In the genomic region with DNA sequence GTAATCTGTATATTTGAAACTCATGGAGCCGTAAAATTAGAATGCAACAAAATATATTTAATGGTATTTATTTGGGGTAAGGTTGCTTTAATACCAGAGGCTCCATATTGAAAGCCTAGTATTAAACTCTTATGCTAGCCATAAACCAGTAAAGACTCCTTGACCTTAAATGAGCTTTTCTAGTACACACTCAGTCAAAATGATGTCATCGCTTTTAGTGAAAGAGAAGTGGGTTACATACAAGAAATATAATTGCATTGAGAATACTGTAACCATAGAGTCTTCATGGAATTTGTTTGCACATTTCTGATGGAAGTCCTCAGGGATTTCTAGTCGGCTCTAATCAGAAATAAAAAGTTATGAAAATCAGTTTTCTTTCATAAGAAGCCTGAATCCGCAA, we compare ENCODE assay signal across 25 cellular contexts.
A peak's percentile ranks its signal among the peaks of the same experiment; 100 is the strongest.
DNase-seq lines count a peak whose midpoint lies in the region; ATAC-seq, FAIRE-seq and TF ChIP-seq lines count a peak whose summit lies in the region.
"Had no signal": no experiment of that assay in that cellular context is flagged by ENCODE, and none has a peak within 500 bp of the region (broad histone marks: within the 10 kb centered on the region; RNA-seq: fewer than 3 reads in every experiment).

No MANE protein-coding gene starts in this region.

- TF ChIP-seq CTCF in HepG2 (CRISPR knock-in tag; IDR thresholded peaks at IDR 0.05): no peak
- TF ChIP-seq CTCF in right lobe of liver (IDR thresholded peaks at IDR 0.05): no peak
- TF ChIP-seq CTCF in GM12878 (IDR thresholded peaks at IDR 0.05 in 2 of 3, conservative IDR thresholded peaks at IDR 0.05 in 1 of 3; ENCODE audit: control insufficient read depth in 2 of 3, extremely low read depth in 1 of 3, insufficient read depth in 1 of 3, low read depth in 3 of 3, low read length in 3 of 3): no peak

- H3K4me3 ChIP-seq in HepG2 (replicated peaks in 1 of 3; ENCODE audit: insufficient read depth in 1 of 3, low read depth in 2 of 3, low read length in 3 of 3): no peak overlapping the region
- H3K4me3 ChIP-seq in right lobe of liver: no peak overlapping the region
- no peak overlapping the region for H3K4me3 ChIP-seq in GM12878
- H3K4me3 ChIP-seq: A549; BLaER1 treated with 17β-estradiol and CSF1 and Interleukin-3, amounts not matched to agents 10 nM and 100 nM; HAP-1 had no signal

- H2AFZ ChIP-seq in HepG2 (ENCODE audit: low read length) (no peak overlapping the region), GM12878 (ENCODE audit: control insufficient read depth, low read depth, low read length) (no peak overlapping the region)

- BruUV-seq in HepG2 (replicated peaks; lab: Mats Ljungman, UMichigan): no TSS peak
- BruUV-seq in GM12878 (replicated peaks; lab: Mats Ljungman, UMichigan): no TSS peak

- H3K9me3 ChIP-seq in HepG2 (ENCODE audit: low read length) (no peaks in the 10 kb centered on the region), right lobe of liver (no peaks in the 10 kb centered on the region), GM12878 (replicated peaks; ENCODE audit: control insufficient read depth, insufficient read depth, low read length) (no peaks in the 10 kb centered on the region)
- H3K9me3 ChIP-seq: A549; BE2C; BLaER1 treated with 17β-estradiol and CSF1 and Interleukin-3, amounts not matched to agents 10 nM and 100 nM; HAP-1 had no signal

- H3K36me3 ChIP-seq in HepG2 (replicated peaks in 1 of 2; ENCODE audit: control insufficient read depth in 1 of 2, insufficient read depth in 2 of 2, low read length in 2 of 2): no peaks in the 10 kb centered on the region
- H3K36me3 ChIP-seq in right lobe of liver: no peaks in the 10 kb centered on the region
- no peaks in the 10 kb centered on the region for H3K36me3 ChIP-seq in GM12878 (ENCODE audit: control insufficient read depth in 2 of 2, insufficient read depth in 2 of 2, low read length in 1 of 2)
- H3K36me3 ChIP-seq: BE2C; BLaER1 treated with 17β-estradiol and CSF1 and Interleukin-3, amounts not matched to agents 10 nM and 100 nM; HAP-1 had no signal

- no peaks in the 10 kb centered on the region for H4K20me1 ChIP-seq in HepG2 (ENCODE audit: insufficient read depth, low read length)
- no peaks in the 10 kb centered on the region for H4K20me1 ChIP-seq in GM12878 (ENCODE audit: control insufficient read depth, insufficient read depth)
- H4K20me1 ChIP-seq: BLaER1 treated with 17β-estradiol and CSF1 and Interleukin-3, amounts not matched to agents 10 nM and 100 nM had no signal

- TF ChIP-seq EP300 in HepG2 (IDR thresholded peaks at IDR 0.05; ENCODE audit: low read depth in 2 of 2, low read length in 2 of 2) (no peak), HepG2 (CRISPR knock-in tag; IDR thresholded peaks at IDR 0.05; ENCODE audit: borderline replicate concordance) (no peak), GM12878 (IDR thresholded peaks at IDR 0.05; ENCODE audit: borderline replicate concordance in 1 of 2, control insufficient read depth in 1 of 2, low read depth in 2 of 2, low read length in 2 of 2) (no peak)

- TF ChIP-seq POLR2A in HepG2 (IDR thresholded peaks at IDR 0.05; ENCODE audit: insufficient read depth in 1 of 2, low read depth in 2 of 2, low read length in 2 of 2) (no peak), right lobe of liver (IDR thresholded peaks at IDR 0.05) (no peak), GM12878 (IDR thresholded peaks at IDR 0.05; ENCODE audit: low read depth, low read length) (no peak)

- H3K27me3 ChIP-seq in HepG2 (ENCODE audit: control insufficient read depth in 1 of 2, insufficient read depth in 2 of 2, low read length in 2 of 2): no peaks in the 10 kb centered on the region
- no peaks in the 10 kb centered on the region for H3K27me3 ChIP-seq in right lobe of liver
- no peaks in the 10 kb centered on the region for H3K27me3 ChIP-seq in GM12878 (replicated peaks in 1 of 2; ENCODE audit: control insufficient read depth in 2 of 2, insufficient read depth in 2 of 2, low read length in 1 of 2)
- H3K27me3 ChIP-seq: BE2C; BLaER1 treated with 17β-estradiol and CSF1 and Interleukin-3, amounts not matched to agents 10 nM and 100 nM had no signal

- FAIRE-seq in HepG2 (lab: Jason Lieb, UNC): no peak
- FAIRE-seq in GM12878 (lab: Jason Lieb, UNC): no peak
- FAIRE-seq: A549, D721Med, GM12891, GM18507, H54 had no signal

- H3K27ac ChIP-seq in HepG2 (ENCODE audit: extremely low read length, insufficient read depth, low read length) (no peak overlapping the region), right lobe of liver (no peak overlapping the region), GM12878 (ENCODE audit: control insufficient read depth, insufficient read depth) (no peak overlapping the region)
- H3K27ac ChIP-seq: A549; BLaER1 treated with 17β-estradiol and CSF1 and Interleukin-3, amounts not matched to agents 10 nM and 100 nM had no signal

- 59% methylated on average over 4 of the region's 4 CpGs for WGBS in HepG2 (ENCODE audit: low lambda C conversion rate)
- WGBS in right lobe of liver (ENCODE audit: insufficient coverage, low coverage, low lambda C conversion rate, missing lambda C conversion rate): 78% methylated on average over 4 of the region's 4 CpGs
- 47% methylated on average over 4 of the region's 4 CpGs for WGBS in GM12878 (ENCODE audit: insufficient coverage, insufficient replicate concordance, low lambda C conversion rate, missing lambda C conversion rate)

- CTCF ChIA-PET in HepG2 (lab: Yijun Ruan, JAX; ENCODE audit: low intra/inter-chr PET ratio, low total read pairs) (no interaction called here), GM12878 (lab: Yijun Ruan, JAX) (no interaction called here)

- H3K4me2 ChIP-seq in HepG2 (ENCODE audit: low read depth, low read length) (no peak overlapping the region), GM12878 (ENCODE audit: control insufficient read depth, insufficient read depth) (no peak overlapping the region)
- H3K4me2 ChIP-seq: A549; BLaER1 treated with 17β-estradiol and CSF1 and Interleukin-3, amounts not matched to agents 10 nM and 100 nM had no signal

- POLR2A ChIA-PET in HepG2 (lab: Yijun Ruan, JAX): no interaction called here
- POLR2A ChIA-PET in GM12878 (lab: Charles Lee): no interaction called here

- peak; percentile 10 for DNase-seq in NCI-H2227 (lab: John Stamatoyannopoulos, UW; ENCODE audit: unreplicated experiment)
- no peak for DNase-seq in NCI-H2227 treated with DMSO at 0.1 percent for 48 hours (lab: John Stamatoyannopoulos, UW)
- DNase-seq in HepG2 (ENCODE audit: low spot score): no peak
- DNase-seq in right lobe of liver: no peak
- no peak for DNase-seq in GM12878 (ENCODE audit: low read depth, low spot score)
- DNase-seq: 8988T; ACHN; AML-193; BE2C; CD4-positive, alpha-beta T cell; CD8-positive, alpha-beta memory T cell; DMS 273 treated with DMSO at 0.1 percent for 48 hours; DMS79; EL; GDM1; GOT3; HFFc6 had no signal

- H3K4me1 ChIP-seq in HepG2 (ENCODE audit: insufficient read depth, low read length) (no peaks in the 10 kb centered on the region), right lobe of liver (peaks cover 0 to 13% (median 0%) of the 10 kb centered on the region in 4 donors), GM12878 (ENCODE audit: control insufficient read depth, insufficient read depth, low read length) (no peaks in the 10 kb centered on the region)
- H3K4me1 ChIP-seq: A549; BE2C; BLaER1 treated with 17β-estradiol and CSF1 and Interleukin-3, amounts not matched to agents 10 nM and 100 nM; HAP-1 had no signal

- H3K79me2 ChIP-seq in HepG2 (ENCODE audit: insufficient read depth, low read length) (no peaks in the 10 kb centered on the region), GM12878 (ENCODE audit: control insufficient read depth, insufficient read depth, low read length) (no peaks in the 10 kb centered on the region)

- SMC1A ChIA-PET in GM12878 (lab: Charles Lee; ENCODE audit: uncharacterized antibody, unreplicated experiment): no interaction called here

- RAD21 ChIA-PET in GM12878 (lab: Charles Lee; ENCODE audit: unreplicated experiment): no interaction called here

- in situ Hi-C loops in HepG2 (cut with HindIII; ENCODE audit: extremely low pct_ligation_motif_present, low pct_unique_long_range_greater_than_20kb) (no loop called here), GM12878 (cut with MboI) (no loop called here)

- intact Hi-C loops in HepG2 (cut with micrococcal nuclease; ENCODE audit: unreplicated experiment): no loop called here
- intact Hi-C loops in right lobe of liver (cut with DNase I): no loop called here
- intact Hi-C loops in GM12878 (cut with micrococcal nuclease; ENCODE audit: unreplicated experiment): no loop called here

- H3K9ac ChIP-seq in HepG2 (ENCODE audit: insufficient read depth, low read depth, low read length) (no peak overlapping the region), GM12878 (ENCODE audit: control insufficient read depth, insufficient read depth, low read length) (no peak overlapping the region)
- H3K9ac ChIP-seq: BLaER1 treated with 17β-estradiol and CSF1 and Interleukin-3, amounts not matched to agents 10 nM and 100 nM had no signal

- ATAC-seq in HepG2: no peak
- ATAC-seq in right lobe of liver: no peak
- no peak for ATAC-seq in GM12878
- ATAC-seq in GM21786 (IDR thresholded peaks at IDR 0.05; ENCODE audit: unreplicated experiment): no peak
- ATAC-seq: A549 had no signal

- TF ChIP-seq RAD21 in HepG2 (CRISPR knock-in tag; IDR thresholded peaks at IDR 0.05) (no peak), GM12878 (IDR thresholded peaks at IDR 0.05; ENCODE audit: insufficient read depth, low read depth, low read length) (no peak)

TF ChIP-seq in HepG2, 621 proteins besides CTCF, POLR2A, EP300 and RAD21 (continues in another document):
- TF ChIP-seq ATF7 (IDR thresholded peaks at IDR 0.05): peak; percentile 76
- no peak for TF ChIP-seq ATF7 (CRISPR knock-in tag; IDR thresholded peaks at IDR 0.05)
- TF ChIP-seq, protein P1, sequence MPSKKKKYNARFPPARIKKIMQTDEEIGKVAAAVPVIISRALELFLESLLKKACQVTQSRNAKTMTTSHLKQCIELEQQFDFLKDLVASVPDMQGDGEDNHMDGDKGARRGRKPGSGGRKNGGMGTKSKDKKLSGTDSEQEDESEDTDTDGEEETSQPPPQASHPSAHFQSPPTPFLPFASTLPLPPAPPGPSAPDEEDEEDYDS (CRISPR knock-in tag; IDR thresholded peaks at IDR 0.05): no peak
- no peak for TF ChIP-seq GTF3A (CRISPR knock-in tag; conservative IDR thresholded peaks at IDR 0.05)
- no peak for TF ChIP-seq ZC3H4 (CRISPR knock-in tag; IDR thresholded peaks at IDR 0.05; ENCODE audit: borderline replicate concordance)

TF ChIP-seq in GM12878, 131 proteins besides CTCF, POLR2A, EP300 and RAD21:
- TF ChIP-seq ATF7 (IDR thresholded peaks at IDR 0.05; ENCODE audit: low read depth) (peak; percentile 56; the same call in 1 of the 2 replicates), ESRRA (IDR thresholded peaks at IDR 0.05; ENCODE audit: low read length) (no peak)
